ENCODE assay signal across 19 cellular contexts in genomic region chr4:9979101-9979815, GRCh38. TPM values are rescaled to one million over a fixed set of nuclear protein-coding genes. Genes with fewer than 3 reads are reported as not detected.
DNase-seq lines count a peak whose midpoint lies in the region; ATAC-seq and TF ChIP-seq lines count a peak whose summit lies in the region.
"Had no signal": no experiment of that assay in that cellular context is flagged by ENCODE, and none has a peak within 500 bp of the region (broad histone marks: within the 10 kb centered on the region; RNA-seq: fewer than 3 reads in every experiment).

No MANE protein-coding gene starts in this region.

- peak; percentile 26 for DNase-seq in activated CD8-positive, alpha-beta memory T cell treated with anti-CD3 and anti-CD28 coated beads, Interleukin-2, amount 10 ng/mL, durations not matched to agents 7 days and 5 days
- no peak for DNase-seq in activated CD8-positive, alpha-beta memory T cell treated with anti-CD3 and anti-CD28 coated beads, Interleukin-2, amount 50 U/mL, for 4 hours
- DNase-seq in NT2/D1 (ENCODE audit: low read depth, low spot score), result peak; percentile 35
- peak; percentile 9 for DNase-seq in iPS DF 4.7 (ENCODE audit: extremely low read depth, low spot score)
- peak; percentile 13 for DNase-seq in ureter (ENCODE audit: low spot score)
- DNase-seq in foreskin fibroblast, result no peak
- DNase-seq in SKM-1 treated with dmso at 0.1 percent for 144 hours (lab: John Stamatoyannopoulos, UW; ENCODE audit: unreplicated experiment), result no peak
- DNase-seq: ACHN; activated B cell treated with CpG ODN at 0.5 μM for 24 hours; activated effector memory CD4-positive, alpha-beta T cell treated with Interleukin-2 at 50 U/mL for 16 hours; amniotic stem cell; CD8-positive, alpha-beta T cell; lower lobe of right lung; naive thymus-derived CD8-positive, alpha-beta T cell; NCI-H187 treated with DMSO at 0.1 percent for 48 hours; T-helper 2 cell had no signal

- peaks cover 14% of the 10 kb centered on the region for H3K36me3 Mint-ChIP-seq in activated CD8-positive, alpha-beta memory T cell treated with anti-CD3 and anti-CD28 coated beads, Interleukin-2, amount 10 ng/mL, durations not matched to agents 7 days and 5 days

- peaks cover under 1% of the 10 kb centered on the region for H3K27me3 Mint-ChIP-seq in activated CD8-positive, alpha-beta memory T cell treated with anti-CD3 and anti-CD28 coated beads, Interleukin-2, amount 10 ng/mL, durations not matched to agents 7 days and 5 days
- H3K27me3 Mint-ChIP-seq: activated B cell treated with CpG ODN at 0.5 μM for 24 hours; naive thymus-derived CD8-positive, alpha-beta T cell had no signal

- TF ChIP-seq CTCF in foreskin fibroblast (IDR thresholded peaks at IDR 0.05; ENCODE audit: low read depth, low read length), result no peak

- peaks cover 15% of the 10 kb centered on the region for H3K4me1 Mint-ChIP-seq in activated CD8-positive, alpha-beta memory T cell treated with anti-CD3 and anti-CD28 coated beads, Interleukin-2, amount 10 ng/mL, durations not matched to agents 7 days and 5 days
- H3K4me1 Mint-ChIP-seq: activated B cell treated with CpG ODN at 0.5 μM for 24 hours; naive thymus-derived CD8-positive, alpha-beta T cell had no signal

- no peaks in the 10 kb centered on the region for H3K9me3 ChIP-seq in NT2/D1 (ENCODE audit: insufficient read depth, low read length)
- H3K9me3 ChIP-seq: lower lobe of right lung had no signal

- H3K27ac Mint-ChIP-seq in activated CD8-positive, alpha-beta memory T cell treated with anti-CD3 and anti-CD28 coated beads, Interleukin-2, amount 10 ng/mL, durations not matched to agents 7 days and 5 days, result no peak overlapping the region
- H3K27ac Mint-ChIP-seq: activated B cell treated with CpG ODN at 0.5 μM for 24 hours; CD8-positive, alpha-beta T cell; naive thymus-derived CD8-positive, alpha-beta T cell had no signal

- H3K9me3 Mint-ChIP-seq in activated CD8-positive, alpha-beta memory T cell treated with anti-CD3 and anti-CD28 coated beads, Interleukin-2, amount 10 ng/mL, durations not matched to agents 7 days and 5 days (ENCODE audit: low read depth), result peaks cover 5% of the 10 kb centered on the region

- no peak overlapping the region for H3K9ac ChIP-seq in NT2/D1 (ENCODE audit: insufficient read length, low read depth)

- peaks cover 6% of the 10 kb centered on the region for H3K4me1 ChIP-seq in NT2/D1 (ENCODE audit: insufficient read depth, insufficient read length)
- H3K4me1 ChIP-seq: gastroesophageal sphincter, lower lobe of right lung had no signal

- H3K4me3 ChIP-seq in NT2/D1 (ENCODE audit: insufficient read length, low read depth), result no peak overlapping the region
- H3K4me3 ChIP-seq in foreskin fibroblast (ENCODE audit: low read depth in 1 of 2, low read length in 2 of 2), result no peak overlapping the region
- H3K4me3 ChIP-seq: gastroesophageal sphincter, lower lobe of right lung had no signal

- H3K36me3 ChIP-seq in NT2/D1 (ENCODE audit: insufficient read depth, insufficient read length, low read length), result no peaks in the 10 kb centered on the region
- H3K36me3 ChIP-seq: lower lobe of right lung had no signal

- H3K27me3 ChIP-seq in NT2/D1 (ENCODE audit: insufficient read depth, insufficient read length), result peaks cover 28% of the 10 kb centered on the region
- H3K27me3 ChIP-seq: gastroesophageal sphincter had no signal

- no peak overlapping the region for H3K4me3 Mint-ChIP-seq in activated CD8-positive, alpha-beta memory T cell treated with anti-CD3 and anti-CD28 coated beads, Interleukin-2, amount 10 ng/mL, durations not matched to agents 7 days and 5 days
- H3K4me3 Mint-ChIP-seq: activated B cell treated with CpG ODN at 0.5 μM for 24 hours; CD8-positive, alpha-beta T cell; naive thymus-derived CD8-positive, alpha-beta T cell had no signal

- CTCF ChIA-PET in activated CD8-positive, alpha-beta memory T cell treated with anti-CD3 and anti-CD28 coated beads, Interleukin-2, amount 10 ng/mL, durations not matched to agents 7 days and 5 days (lab: Charles Lee), result interaction anchor here (2.0 kb wide), 1 partner anchor 15 kb away, joined by 4 read pairs; no protein-coding TSS in a partner anchor

- no peak for ATAC-seq in activated CD8-positive, alpha-beta memory T cell treated with anti-CD3 and anti-CD28 coated beads, Interleukin-2, amount 10 ng/mL, durations not matched to agents 7 days and 5 days
- no peak for ATAC-seq in HG03025 (IDR thresholded peaks at IDR 0.05; ENCODE audit: low FRiP score, unreplicated experiment)
- ATAC-seq: CD8-positive, alpha-beta T cell; gastroesophageal sphincter; lower lobe of right lung; naive thymus-derived CD8-positive, alpha-beta T cell had no signal

RNA-seq across cellular contexts. Expression of gene SLC2A9, which starts 42.0 kb away (rescaled TPM):
- total RNA-seq in activated CD8-positive, alpha-beta memory T cell treated with anti-CD3 and anti-CD28 coated beads, Interleukin-2, amount 10 ng/mL, durations not matched to agents 7 days and 5 days, result 1 to 10 TPM; 1.4 to 3.8 TPM
- 67.5 TPM for total RNA-seq in ureter
- total RNA-seq: G401 had no signal

Comparison
In these comparisons a context has a peak if more than half of its experiments do, and no peak if none do; other contexts are left out.
1. DNase-seq: peak in activated CD8-positive, alpha-beta memory T cell treated with anti-CD3 and anti-CD28 coated beads, Interleukin-2, amount 10 ng/mL, durations not matched to agents 7 days and 5 days (single experiment), NT2/D1 (single experiment), iPS DF 4.7 (single experiment) and ureter (single experiment); none in activated CD8-positive, alpha-beta memory T cell treated with anti-CD3 and anti-CD28 coated beads, Interleukin-2, amount 50 U/mL, for 4 hours (single experiment), foreskin fibroblast (0 of 2) and SKM-1 treated with dmso at 0.1 percent for 144 hours (single experiment).
2. RNA of gene SLC2A9, which starts 42.0 kb away (total RNA-seq): 67.5 TPM in ureter (single experiment); 1.4 to 3.8 TPM in activated CD8-positive, alpha-beta memory T cell treated with anti-CD3 and anti-CD28 coated beads, Interleukin-2, amount 10 ng/mL, durations not matched to agents 7 days and 5 days; every median in the first group is over 10 times any median in the second.